In genomic region chr11:124988063-124988462, GRCh38 we compare ENCODE assay signal across 28 cellular contexts. TPM values are rescaled to one million over a fixed set of nuclear protein-coding genes. Genes with fewer than 3 reads are reported as not detected.
"Had no signal": no experiment of that assay in that cellular context is flagged by ENCODE, and none has a peak within 500 bp of the region (broad histone marks: within the 10 kb centered on the region; RNA-seq: fewer than 3 reads in every experiment).

No MANE protein-coding gene starts in this region.

- FAIRE-seq: urothelium cell line had no signal

- H3K4me1 ChIP-seq: stomach, suprapubic skin, testis, thyroid gland, tibial artery, tibial nerve, transverse colon, upper lobe of left lung, upper lobe of right lung, uterus, vagina had no signal

- H3K9me3 ChIP-seq: stomach, suprapubic skin, testis, thoracic aorta, thyroid gland, tibial artery, tibial nerve, transverse colon, upper lobe of left lung, upper lobe of right lung, uterus, vagina had no signal

- H3K27me3 ChIP-seq: stomach, suprapubic skin, testis, thyroid gland, tibial artery, tibial nerve, transverse colon, upper lobe of left lung, upper lobe of right lung, uterus, vagina had no signal

- H3K4me3 ChIP-seq: stomach, suprapubic skin, testis, thoracic aorta, thyroid gland, tibial artery, tibial nerve, transverse colon, upper lobe of left lung, upper lobe of right lung, uterus, vagina had no signal

- ATAC-seq: stimulated activated effector memory CD8-positive, alpha-beta T cell treated with anti-CD3 and anti-CD28 coated beads, Interleukin-12 subunit alpha, Interleukin-12 subunit beta, amount 100 ng/mL, for 72 hours; stimulated activated memory B cell treated with anti-CD40 and anti-IgM and Interleukin-4, amounts not matched to agents 10 μg/mL and 1 μg/mL and 100 μg/mL, for 72 hours; stimulated activated naive B cell treated with anti-CD40 and anti-IgM and Interleukin-4, amounts not matched to agents 10 μg/mL and 1 μg/mL and 100 μg/mL, for 72 hours; stimulated activated naive CD8-positive, alpha-beta T cell treated with anti-CD3 and anti-CD28 coated beads, Interleukin-15, amount 100 ng/mL, for 72 hours; stimulated activated naive CD8-positive, alpha-beta T cell treated with anti-CD3 and anti-CD28 coated beads, Interleukin-15, Interleukin-2, amounts not matched to agents 100 U/mL and 50 U/mL, for 24 hours; upper lobe of right lung had no signal

- H3K27ac ChIP-seq: stomach, suprapubic skin, testis, thoracic aorta, thyroid gland, tibial artery, tibial nerve, transverse colon, upper lobe of left lung, upper lobe of right lung, uterus, vagina had no signal

- H3K36me3 ChIP-seq: stomach, thoracic aorta, thyroid gland, tibial artery, transverse colon, upper lobe of left lung, uterus, vagina had no signal

- DNase-seq: stimulated activated CD4-positive, alpha-beta T cell treated with anti-CD3 and anti-CD28 coated beads, Interleukin-2, amount 100 ng/mL, for 48 hours; stimulated activated CD4-positive, alpha-beta T cell treated with anti-CD3 and anti-CD28 coated beads, Interleukin-4, amount 100 ng/mL, for 1 hour; stimulated activated CD4-positive, alpha-beta T cell treated with anti-CD3 and anti-CD28 coated beads, Interleukin-4, amount 100 ng/mL, for 24 hours; stimulated activated CD4-positive, alpha-beta T cell treated with anti-CD3 and anti-CD28 coated beads, Interleukin-4, amount 100 ng/mL, for 4 hours; stimulated activated CD8-positive, alpha-beta memory T cell treated with anti-CD3 and anti-CD28 coated beads, Interleukin-4, amount 100 ng/mL, for 48 hours; stimulated activated naive B cell treated with anti-CD40 and anti-IgM and Interleukin-4, amounts not matched to agents 10 μg/mL and 1 μg/mL and 100 μg/mL, for 72 hours; stimulated activated naive CD4-positive, alpha-beta T cell; stimulated activated naive CD4-positive, alpha-beta T cell treated with Interleukin-2 at 50 U/mL for 16 hours; stimulated activated naive CD8-positive, alpha-beta T cell treated with anti-CD3 and anti-CD28 coated beads, Interleukin-15, amount 100 ng/mL, for 72 hours; stimulated activated naive CD8-positive, alpha-beta T cell treated with anti-CD3 and anti-CD28 coated beads, Interleukin-15, Interleukin-2, amounts not matched to agents 100 U/mL and 50 U/mL, for 24 hours; stomach; substantia nigra; testis; thyroid gland; tibial artery; transverse colon; trophoblast cell; upper lobe of left lung; upper lobe of right lung; uterus had no signal

RNA-seq across cellular contexts. Expression of gene HEPACAM, which starts 52.2 kb away (rescaled TPM):
- total RNA-seq: stomach, urinary bladder, uterus had no signal
